In the genomic region with DNA sequence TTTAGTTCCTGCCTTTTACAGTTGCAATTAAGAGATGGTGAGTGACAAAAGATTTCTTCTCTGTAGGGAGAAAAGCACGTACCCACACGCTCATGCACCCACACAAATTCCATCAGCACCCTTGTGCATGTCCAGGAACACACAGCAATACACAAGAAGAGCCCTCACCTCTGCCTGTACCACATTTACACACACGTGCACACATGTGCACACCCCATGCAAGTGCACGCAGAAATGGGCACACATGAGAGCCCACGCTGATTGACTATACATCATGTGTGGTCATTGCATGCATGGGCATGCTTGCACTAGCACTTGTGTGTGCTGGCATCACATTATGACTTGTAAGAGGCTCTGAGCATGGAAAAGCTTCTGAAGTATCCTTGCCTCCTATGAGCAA, we compare ENCODE assay signal across 28 cellular contexts.
"Had no signal": no experiment of that assay in that cellular context is flagged by ENCODE, and none has a peak within 500 bp of the region (broad histone marks: within the 10 kb centered on the region; RNA-seq: fewer than 3 reads in every experiment).

No MANE protein-coding gene starts in this region.

- H3K36me3 ChIP-seq: colonic mucosa, esophagus muscularis mucosa, gastroesophageal sphincter, heart left ventricle, lower lobe of right lung, prostate gland, right atrium auricular region, thoracic aorta, tibial nerve, upper lobe of left lung, uterus had no signal

- DNase-seq: colonic mucosa; dermis blood vessel endothelial cell; effector memory CD4-positive, alpha-beta T cell; foreskin keratinocyte; left colon; left ventricle myocardium superior; lower lobe of right lung; mucosa of descending colon; naive B cell; nucleus accumbens; stimulated activated naive B cell treated with anti-CD40 and anti-IgM and Interleukin-4, amounts not matched to agents 10 μg/mL and 1 μg/mL and 100 μg/mL, for 72 hours; upper lobe of left lung; uterus had no signal

- H3K27me3 Mint-ChIP-seq: natural killer cell treated with Interleukin-12 subunit alpha and Interleukin-12 subunit beta and Interleukin-15 and Interleukin-18, amount 100 ng/mL, for 72 hours had no signal

- H3K9me3 Mint-ChIP-seq: memory B cell; mesothelial cell of epicardium; natural killer cell treated with Interleukin-12 subunit alpha and Interleukin-12 subunit beta and Interleukin-15 and Interleukin-18, amount 100 ng/mL, for 72 hours; neural crest cell; stimulated activated naive CD8-positive, alpha-beta T cell treated with anti-CD3 and anti-CD28 coated beads, Interleukin-15, Interleukin-2, amounts not matched to agents 100 ng/mL and 50 ng/mL, for 24 hours had no signal

- H3K9me3 ChIP-seq: colonic mucosa, esophagus muscularis mucosa, gastroesophageal sphincter, heart left ventricle, lower lobe of right lung, mucosa of descending colon, prostate gland, right atrium auricular region, thoracic aorta, tibial nerve, upper lobe of left lung, uterus had no signal

- H2AFZ ChIP-seq: hepatocyte had no signal

- H3K4me3 Mint-ChIP-seq: memory B cell; mesothelial cell of epicardium; naive B cell; natural killer cell treated with Interleukin-12 subunit alpha and Interleukin-12 subunit beta and Interleukin-15 and Interleukin-18, amount 100 ng/mL, for 72 hours; neural crest cell; stimulated activated naive B cell treated with anti-CD40 and anti-IgM and Interleukin-4, amounts not matched to agents 10 μg/mL and 1 μg/mL and 100 μg/mL, for 72 hours; stimulated activated naive CD8-positive, alpha-beta T cell treated with anti-CD3 and anti-CD28 coated beads, Interleukin-15, Interleukin-2, amounts not matched to agents 100 ng/mL and 50 ng/mL, for 24 hours had no signal

- H3K4me2 ChIP-seq: hepatocyte had no signal

- FAIRE-seq: endothelial cell of umbilical vein had no signal

- H3K27ac Mint-ChIP-seq: memory B cell; mesothelial cell of epicardium; naive B cell; natural killer cell treated with Interleukin-12 subunit alpha and Interleukin-12 subunit beta and Interleukin-15 and Interleukin-18, amount 100 ng/mL, for 72 hours; stimulated activated naive B cell treated with anti-CD40 and anti-IgM and Interleukin-4, amounts not matched to agents 10 μg/mL and 1 μg/mL and 100 μg/mL, for 72 hours; stimulated activated naive CD8-positive, alpha-beta T cell treated with anti-CD3 and anti-CD28 coated beads, Interleukin-15, Interleukin-2, amounts not matched to agents 100 ng/mL and 50 ng/mL, for 24 hours had no signal

- H3K36me3 Mint-ChIP-seq: memory B cell; mesothelial cell of epicardium; naive B cell; natural killer cell treated with Interleukin-12 subunit alpha and Interleukin-12 subunit beta and Interleukin-15 and Interleukin-18, amount 100 ng/mL, for 72 hours; stimulated activated naive B cell treated with anti-CD40 and anti-IgM and Interleukin-4, amounts not matched to agents 10 μg/mL and 1 μg/mL and 100 μg/mL, for 72 hours had no signal

- H3K4me1 ChIP-seq: colonic mucosa, esophagus muscularis mucosa, foreskin keratinocyte, gastroesophageal sphincter, heart left ventricle, lower lobe of right lung, prostate gland, right atrium auricular region, upper lobe of left lung, uterus had no signal

- H3K27me3 ChIP-seq: colonic mucosa, foreskin keratinocyte, hepatocyte, right atrium auricular region, tibial nerve, upper lobe of left lung, uterus had no signal

- H3K4me3 ChIP-seq: colonic mucosa, esophagus muscularis mucosa, gastroesophageal sphincter, heart left ventricle, hepatocyte, lower lobe of right lung, mucosa of descending colon, prostate gland, right atrium auricular region, thoracic aorta, tibial nerve, upper lobe of left lung, uterus had no signal

- H3K4me1 Mint-ChIP-seq: memory B cell; mesothelial cell of epicardium; naive B cell; stimulated activated naive B cell treated with anti-CD40 and anti-IgM and Interleukin-4, amounts not matched to agents 10 μg/mL and 1 μg/mL and 100 μg/mL, for 72 hours had no signal

- H3K27ac ChIP-seq: colonic mucosa, esophagus muscularis mucosa, foreskin keratinocyte, gastroesophageal sphincter, heart left ventricle, hepatocyte, lower lobe of right lung, prostate gland, right atrium auricular region, thoracic aorta, tibial nerve, upper lobe of left lung, uterus had no signal

- H3K79me2 ChIP-seq: hepatocyte had no signal

- ATAC-seq: foreskin keratinocyte; gastroesophageal sphincter; heart left ventricle; left colon; left ventricle myocardium superior; lower lobe of right lung; mucosa of descending colon; natural killer cell treated with Interleukin-12 subunit alpha and Interleukin-12 subunit beta and Interleukin-15 and Interleukin-18, amount 100 ng/mL, for 72 hours; sciatic nerve; stimulated activated naive B cell treated with anti-CD40 and anti-IgM and Interleukin-4, amounts not matched to agents 10 μg/mL and 1 μg/mL and 100 μg/mL, for 72 hours had no signal
